In genomic region chr12:53221203-53222076, GRCh38 we compare ENCODE assay signal across 1 cellular context.
A peak's percentile ranks its signal among the peaks of the same experiment; 100 is the strongest.
TF ChIP-seq lines count a peak whose summit lies in the region.

No MANE protein-coding gene starts in this region.

TF ChIP-seq in HepG2, 621 proteins besides CTCF, POLR2A, EP300 and RAD21 (continued from another document and continues in another):
- TF ChIP-seq ZNF407 (CRISPR knock-in tag; IDR thresholded peaks at IDR 0.05; ENCODE audit: not compliant biosample characterization) (peak; percentile 65), ARID5B (CRISPR knock-in tag; IDR thresholded peaks at IDR 0.05) (0 out of 2 replicates have a peak, but pooled peaks have one; percentile 29), ZFX (CRISPR knock-in tag; IDR thresholded peaks at IDR 0.05; ENCODE audit: low read depth) (peak; percentile 82), GABPA (IDR thresholded peaks at IDR 0.05; ENCODE audit: low read depth, low read length) (0 out of 2 replicates have a peak, but pooled peaks have one; percentile 22), GABPA (CRISPR knock-in tag; IDR thresholded peaks at IDR 0.05; ENCODE audit: low read depth) (peak; percentile 68), SMARCC2 (IDR thresholded peaks at IDR 0.05) (no peak), TGIF2 (CRISPR knock-in tag; IDR thresholded peaks at IDR 0.05) (no peak), SAP130 (CRISPR knock-in tag; IDR thresholded peaks at IDR 0.05; ENCODE audit: low read depth) (peak; percentile 78), KLF13 (CRISPR knock-in tag; IDR thresholded peaks at IDR 0.05) (no peak), JUNB (CRISPR knock-in tag; IDR thresholded peaks at IDR 0.05; ENCODE audit: borderline replicate concordance) (no peak), ZNF564 (CRISPR knock-in tag; IDR thresholded peaks at IDR 0.05) (0 out of 2 replicates have a peak, but pooled peaks have one; percentile 5), MAF1 (CRISPR knock-in tag; IDR thresholded peaks at IDR 0.05; ENCODE audit: borderline replicate concordance) (peak; percentile 51; the same call in 1 of the 2 replicates), ZNF501 (CRISPR knock-in tag; IDR thresholded peaks at IDR 0.05) (peak; percentile 69; the same call in 1 of the 2 replicates), ZBTB14 (CRISPR knock-in tag; IDR thresholded peaks at IDR 0.05) (no peak), ZNF572 (CRISPR knock-in tag; IDR thresholded peaks at IDR 0.05) (peak; percentile 53; the same call in 1 of the 2 replicates), SIN3A (IDR thresholded peaks at IDR 0.05; ENCODE audit: borderline replicate concordance, low read depth, low read length) (peak; percentile 54; the same call in 1 of the 2 replicates), RFX5 (IDR thresholded peaks at IDR 0.05; ENCODE audit: low read depth, low read length) (no peak), POGK (CRISPR knock-in tag; conservative IDR thresholded peaks at IDR 0.05) (0 out of 2 replicates have a peak, but pooled peaks have one; percentile 36), SKIL (CRISPR knock-in tag; IDR thresholded peaks at IDR 0.05; ENCODE audit: borderline replicate concordance) (peak; percentile 36; the same call in 1 of the 2 replicates), PATZ1 (CRISPR knock-in tag; IDR thresholded peaks at IDR 0.05) (peak; percentile 89), ZBTB39 (CRISPR knock-in tag; IDR thresholded peaks at IDR 0.05) (no peak), ZNF451 (CRISPR knock-in tag; IDR thresholded peaks at IDR 0.05) (no peak)
